In genomic region chr2:3317277-3317685, GRCh38 we compare ENCODE assay signal across 1 cellular context.
TF ChIP-seq lines count a peak whose summit lies in the region.

No MANE protein-coding gene starts in this region.

TF ChIP-seq in IMR-90, 13 proteins besides CTCF, POLR2A, EP300 and RAD21:
- TF ChIP-seq ELK1 (IDR thresholded peaks at IDR 0.05; ENCODE audit: borderline replicate concordance, low read depth, low read length) = no peak
- TF ChIP-seq FOS (IDR thresholded peaks at IDR 0.05; ENCODE audit: low read depth, low read length) = no peak
- TF ChIP-seq RCOR1 (IDR thresholded peaks at IDR 0.05; ENCODE audit: insufficient replicate concordance, low read length) = no peak
- no peak for TF ChIP-seq CHD1 (IDR thresholded peaks at IDR 0.05; ENCODE audit: low read depth, low read length)
- no peak for TF ChIP-seq NFE2L2 (IDR thresholded peaks at IDR 0.05; ENCODE audit: low read depth, low read length)
- TF ChIP-seq BHLHE40 (IDR thresholded peaks at IDR 0.05; ENCODE audit: low read depth, low read length) = no peak
- TF ChIP-seq CEBPB (IDR thresholded peaks at IDR 0.05; ENCODE audit: low read depth, low read length) = no peak
- no peak for TF ChIP-seq MAZ (IDR thresholded peaks at IDR 0.05; ENCODE audit: borderline replicate concordance, low read depth, low read length)
- TF ChIP-seq MAFK (IDR thresholded peaks at IDR 0.05; ENCODE audit: low read depth, low read length) = no peak
- no peak for TF ChIP-seq SMC3 (IDR thresholded peaks at IDR 0.05; ENCODE audit: low read depth, low read length)
- TF ChIP-seq USF2 (IDR thresholded peaks at IDR 0.05; ENCODE audit: low read depth, low read length) = no peak
- TF ChIP-seq RFX5 (IDR thresholded peaks at IDR 0.05; ENCODE audit: low read depth, low read length) = no peak
- no peak for TF ChIP-seq MXI1 (IDR thresholded peaks at IDR 0.05; ENCODE audit: borderline replicate concordance, low read depth, low read length)
